27 cellular contexts compared by ENCODE assay signal in the genomic region with DNA sequence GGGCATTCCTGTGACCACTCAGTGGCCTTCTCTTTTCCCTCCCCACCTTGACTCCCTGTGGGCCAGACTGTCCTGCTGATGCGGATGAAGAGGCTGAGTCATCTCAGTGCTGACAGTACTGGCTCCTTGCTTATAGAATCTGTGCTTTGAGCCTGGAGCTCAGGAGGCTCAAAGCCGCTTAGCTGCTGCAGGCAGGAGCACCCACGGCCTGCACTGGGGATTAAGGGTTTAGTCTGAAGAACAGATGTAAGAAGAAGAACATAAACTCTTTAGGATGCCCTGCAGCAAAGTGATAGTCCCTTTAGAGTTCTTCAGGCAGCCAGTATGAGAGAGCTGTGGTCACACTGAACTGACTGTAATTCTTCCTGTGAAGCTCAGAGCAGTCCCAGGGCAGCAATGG.
"Had no signal": no experiment of that assay in that cellular context is flagged by ENCODE, and none has a peak within 500 bp of the region (broad histone marks: within the 10 kb centered on the region; RNA-seq: fewer than 3 reads in every experiment).

No MANE protein-coding gene starts in this region.

- H3K4me1 ChIP-seq: adrenal gland had no signal

- H3K36me3 ChIP-seq: adrenal gland had no signal

- H3K4me3 ChIP-seq: adrenal gland, K562 had no signal

- H3K4me3 Mint-ChIP-seq: activated B cell treated with CpG ODN at 0.5 μM for 24 hours; activated CD4-positive, alpha-beta T cell treated with anti-CD3 and anti-CD28 coated beads, Interleukin-2, amount 10 ng/mL, durations not matched to agents 7 days and 5 days; activated CD8-positive, alpha-beta T cell treated with anti-CD3 and anti-CD28 coated beads for 36 hours; activated naive CD8-positive, alpha-beta T cell treated with anti-CD3 and anti-CD28 coated beads, Interleukin-2, amount 10 ng/mL, durations not matched to agents 7 days and 5 days; activated T-cell treated with anti-CD3 and anti-CD28 coated beads, Interleukin-2, amount 50 U/mL, for 72 hours; T-helper 17 cell had no signal

- DNase-seq: activated B cell treated with CpG ODN at 0.5 μM for 24 hours; activated CD4-positive, alpha-beta T cell treated with anti-CD3 and anti-CD28 coated beads for 1 hour; activated CD4-positive, alpha-beta T cell treated with anti-CD3 and anti-CD28 coated beads, Interleukin-2, amount 10 ng/mL, durations not matched to agents 7 days and 5 days; activated CD8-positive, alpha-beta memory T cell treated with anti-CD3 and anti-CD28 coated beads, Interleukin-2, amount 50 U/mL, for 4 hours; activated CD8-positive, alpha-beta T cell treated with anti-CD3 and anti-CD28 coated beads for 36 hours; activated gamma-delta T cell treated with Interleukin-2 at 50 U/mL for 16 hours; activated naive CD4-positive, alpha-beta T cell treated with anti-CD3 and anti-CD28 coated beads, Interleukin-2, amount 50 U/mL, for 16 hours; activated naive CD8-positive, alpha-beta T cell treated with anti-CD3 and anti-CD28 coated beads, Interleukin-2, amount 10 ng/mL, durations not matched to agents 7 days and 5 days; activated T-cell treated with anti-CD3 and anti-CD28 coated beads, Interleukin-2, amount 50 U/mL, for 72 hours; adrenal gland; anterior cingulate cortex; cerebellar nuclear complex; Karpas-422; MM.1S; NCI-H1105 treated with DMSO at 0.1 percent for 48 hours; NCI-H146; NCI-H187 treated with DMSO at 0.1 percent for 48 hours; NCI-H2081 treated with DMSO at 0.1 percent for 48 hours; NCI-H446; NCI-H526; NCI-H774; SHP77 treated with DMSO at 0.1 percent for 48 hours; T-helper 17 cell; T-helper 9 cell had no signal

- H3K36me3 Mint-ChIP-seq: activated naive CD8-positive, alpha-beta T cell treated with anti-CD3 and anti-CD28 coated beads, Interleukin-2, amount 10 ng/mL, durations not matched to agents 7 days and 5 days had no signal

- H3K27ac Mint-ChIP-seq: activated B cell treated with CpG ODN at 0.5 μM for 24 hours; activated CD4-positive, alpha-beta T cell treated with anti-CD3 and anti-CD28 coated beads, Interleukin-2, amount 10 ng/mL, durations not matched to agents 7 days and 5 days; activated CD8-positive, alpha-beta T cell treated with anti-CD3 and anti-CD28 coated beads for 36 hours; activated naive CD8-positive, alpha-beta T cell treated with anti-CD3 and anti-CD28 coated beads, Interleukin-2, amount 10 ng/mL, durations not matched to agents 7 days and 5 days; activated T-cell treated with anti-CD3 and anti-CD28 coated beads, Interleukin-2, amount 50 U/mL, for 72 hours; activated T-helper 2 cell treated with anti-CD3 and anti-CD28 coated beads, Interferon-gamma antibody, Interleukin-2, Interleukin-4, amounts not matched to agents 10 μg/mL and 5 μg/mL and 100 μg/mL, durations not matched to agents 14 hours and 24 hours and 36 hours; T-helper 17 cell had no signal

- H3K27me3 ChIP-seq: adrenal gland had no signal

- H3K9me3 ChIP-seq: adrenal gland had no signal

- H3K27me3 Mint-ChIP-seq: activated B cell treated with CpG ODN at 0.5 μM for 24 hours; activated CD4-positive, alpha-beta T cell treated with anti-CD3 and anti-CD28 coated beads, Interleukin-2, amount 10 ng/mL, durations not matched to agents 7 days and 5 days; activated CD8-positive, alpha-beta T cell treated with anti-CD3 and anti-CD28 coated beads for 36 hours; activated naive CD8-positive, alpha-beta T cell treated with anti-CD3 and anti-CD28 coated beads, Interleukin-2, amount 10 ng/mL, durations not matched to agents 7 days and 5 days; T-helper 17 cell had no signal

- H3K9me3 Mint-ChIP-seq: activated B cell treated with CpG ODN at 0.5 μM for 24 hours; activated CD4-positive, alpha-beta T cell treated with anti-CD3 and anti-CD28 coated beads, Interleukin-2, amount 10 ng/mL, durations not matched to agents 7 days and 5 days; activated CD8-positive, alpha-beta T cell treated with anti-CD3 and anti-CD28 coated beads for 36 hours; activated naive CD8-positive, alpha-beta T cell treated with anti-CD3 and anti-CD28 coated beads, Interleukin-2, amount 10 ng/mL, durations not matched to agents 7 days and 5 days had no signal

- FAIRE-seq: K562, RCC 7860 had no signal

- H3K4me1 Mint-ChIP-seq: activated B cell treated with CpG ODN at 0.5 μM for 24 hours; activated CD4-positive, alpha-beta T cell treated with anti-CD3 and anti-CD28 coated beads, Interleukin-2, amount 10 ng/mL, durations not matched to agents 7 days and 5 days; activated naive CD8-positive, alpha-beta T cell treated with anti-CD3 and anti-CD28 coated beads, Interleukin-2, amount 10 ng/mL, durations not matched to agents 7 days and 5 days; T-helper 17 cell had no signal

- ATAC-seq: activated CD8-positive, alpha-beta T cell treated with anti-CD3 and anti-CD28 coated beads for 36 hours; activated T-cell treated with anti-CD3 and anti-CD28 coated beads, Interleukin-2, amount 50 U/mL, for 72 hours; K562; T-helper 17 cell had no signal

- H3K27ac ChIP-seq: adrenal gland had no signal
